18 cellular contexts compared by ENCODE assay signal in genomic region chr6:105036371-105036770, GRCh38.
DNase-seq lines count a peak whose midpoint lies in the region; ATAC-seq and TF ChIP-seq lines count a peak whose summit lies in the region.
"Had no signal": no experiment of that assay in that cellular context is flagged by ENCODE, and none has a peak within 500 bp of the region (broad histone marks: within the 10 kb centered on the region; RNA-seq: fewer than 3 reads in every experiment).

No MANE protein-coding gene starts in this region.

- H2AFZ ChIP-seq in neural progenitor cell (replicated peaks): no peak overlapping the region

- H4K20me1 ChIP-seq in neural progenitor cell (ENCODE audit: low read depth): no peaks in the 10 kb centered on the region

- POLR2A ChIA-PET in activated CD4-positive, alpha-beta T cell treated with anti-CD3 and anti-CD28 coated beads for 36 hours (lab: Charles Lee): no interaction called here

- no peaks in the 10 kb centered on the region for H3K27me3 Mint-ChIP-seq in neural progenitor cell (ENCODE audit: insufficient read depth, low read depth)
- H3K27me3 Mint-ChIP-seq in activated CD4-positive, alpha-beta T cell treated with anti-CD3 and anti-CD28 coated beads for 36 hours: peaks cover 5% of the 10 kb centered on the region

- peaks cover 10% of the 10 kb centered on the region for H3K36me3 Mint-ChIP-seq in neural progenitor cell
- H3K36me3 Mint-ChIP-seq in activated CD4-positive, alpha-beta T cell treated with anti-CD3 and anti-CD28 coated beads for 36 hours (ENCODE audit: low read depth): no peaks in the 10 kb centered on the region
- H3K36me3 Mint-ChIP-seq: CD4-positive, CD25-positive, alpha-beta regulatory T cell had no signal

- no peak for ATAC-seq in HG02588 (IDR thresholded peaks at IDR 0.05; ENCODE audit: unreplicated experiment)
- ATAC-seq in activated CD4-positive, alpha-beta T cell treated with anti-CD3 and anti-CD28 coated beads for 36 hours: no peak
- ATAC-seq: HCT116, K562, PC-3 had no signal

- H3K27ac Mint-ChIP-seq in neural progenitor cell: peak overlapping the region; percentile 72
- H3K27ac Mint-ChIP-seq in activated CD4-positive, alpha-beta T cell treated with anti-CD3 and anti-CD28 coated beads for 36 hours: no peak overlapping the region
- H3K27ac Mint-ChIP-seq: CD4-positive, CD25-positive, alpha-beta regulatory T cell had no signal

- intact Hi-C loops in activated CD4-positive, alpha-beta T cell treated with anti-CD3 and anti-CD28 coated beads for 36 hours (cut with DNase I, micrococcal nuclease): no loop called here

- CTCF ChIA-PET in activated CD4-positive, alpha-beta T cell treated with anti-CD3 and anti-CD28 coated beads for 36 hours (lab: Charles Lee): interaction anchor here (1.1 kb wide), 1 partner anchor 41 kb away, joined by 4 read pairs; no protein-coding TSS in a partner anchor

- H3K4me3 Mint-ChIP-seq in neural progenitor cell: peak overlapping the region; percentile 51
- no peak overlapping the region for H3K4me3 Mint-ChIP-seq in activated CD4-positive, alpha-beta T cell treated with anti-CD3 and anti-CD28 coated beads for 36 hours
- H3K4me3 Mint-ChIP-seq: CD4-positive, CD25-positive, alpha-beta regulatory T cell had no signal

- no peak for TF ChIP-seq CTCF in neural progenitor cell (IDR thresholded peaks at IDR 0.05)

- peaks cover 49% of the 10 kb centered on the region for H3K4me1 Mint-ChIP-seq in neural progenitor cell
- no peaks in the 10 kb centered on the region for H3K4me1 Mint-ChIP-seq in activated CD4-positive, alpha-beta T cell treated with anti-CD3 and anti-CD28 coated beads for 36 hours
- H3K4me1 Mint-ChIP-seq: CD4-positive, CD25-positive, alpha-beta regulatory T cell had no signal

- peaks cover 55% of the 10 kb centered on the region for H3F3A ChIP-seq in neural progenitor cell (ENCODE audit: low read depth)

- H3K9ac ChIP-seq in neural progenitor cell: no peak overlapping the region

- H3K27me3 ChIP-seq in neural progenitor cell: no peaks in the 10 kb centered on the region
- H3K27me3 ChIP-seq: SJCRH30 had no signal

- in situ Hi-C loops in G401 (cut with HindIII; ENCODE audit: low sequenced_read_pairs): no loop called here

- peak overlapping the region; percentile 91 for H3K27ac ChIP-seq in neural progenitor cell
- H3K27ac ChIP-seq: SJCRH30 had no signal

- H3K4me2 ChIP-seq in neural progenitor cell: peak overlapping the region; percentile 69

- no peaks in the 10 kb centered on the region for H3K9me3 ChIP-seq in neural progenitor cell (ENCODE audit: low read depth)
- H3K9me3 ChIP-seq: Caco-2, SJCRH30 had no signal

- DNase-seq in G401 (ENCODE audit: low spot score) (peak; percentile 29), NCI-H1694 treated with DMSO at 0.1 percent for 48 hours (lab: John Stamatoyannopoulos, UW) (peak; percentile 8), cerebellum (ENCODE audit: low spot score) (peak; percentile 17), neural progenitor cell (ENCODE audit: low spot score) (peak; percentile 79), NCI-H1092 (lab: John Stamatoyannopoulos, UW) (no peak)
- DNase-seq in activated CD4-positive, alpha-beta T cell treated with anti-CD3 and anti-CD28 coated beads for 36 hours: no peak
- DNase-seq: Caco-2; CD4-positive, CD25-positive, alpha-beta regulatory T cell; DMS53; NCI-H1436 treated with DMSO at 0.1 percent for 48 hours; NCI-H2107; NCI-H2227 treated with DMSO at 0.1 percent for 48 hours; NCI-H82; PC-3; SJCRH30 had no signal

- peaks cover 98% of the 10 kb centered on the region for H3K79me2 ChIP-seq in neural progenitor cell (ENCODE audit: low read depth)

- peaks cover 16% of the 10 kb centered on the region for H3K36me3 ChIP-seq in neural progenitor cell
- H3K36me3 ChIP-seq: SJCRH30 had no signal

- H3K4me1 ChIP-seq in neural progenitor cell: peaks cover 70% of the 10 kb centered on the region

- no peaks in the 10 kb centered on the region for H3K9me3 Mint-ChIP-seq in neural progenitor cell
- no peaks in the 10 kb centered on the region for H3K9me3 Mint-ChIP-seq in activated CD4-positive, alpha-beta T cell treated with anti-CD3 and anti-CD28 coated beads for 36 hours (ENCODE audit: low read depth)

- H3K4me3 ChIP-seq in neural progenitor cell: peak overlapping the region; percentile 19
- H3K4me3 ChIP-seq: K562, SJCRH30 had no signal

Comparison
In these comparisons a context has a peak if more than half of its experiments do, and no peak if none do; other contexts are left out.
1. DNase-seq: peak in G401 (single experiment), NCI-H1694 treated with DMSO at 0.1 percent for 48 hours (single experiment), cerebellum (single experiment) and neural progenitor cell (single experiment); none in activated CD4-positive, alpha-beta T cell treated with anti-CD3 and anti-CD28 coated beads for 36 hours (single experiment) and NCI-H1092 (single experiment).